In genomic region chr7:108598153-108598552, GRCh38 we compare ENCODE assay signal across 16 cellular contexts. TPM values are rescaled to one million over a fixed set of nuclear protein-coding genes. Genes with fewer than 3 reads are reported as not detected.
DNase-seq lines count a peak whose midpoint lies in the region; ATAC-seq and TF ChIP-seq lines count a peak whose summit lies in the region.
"Had no signal": no experiment of that assay in that cellular context is flagged by ENCODE, and none has a peak within 500 bp of the region (broad histone marks: within the 10 kb centered on the region; RNA-seq: fewer than 3 reads in every experiment).

No MANE protein-coding gene starts in this region.

- no peaks in the 10 kb centered on the region for H3K27me3 ChIP-seq in H7 (ENCODE audit: control insufficient read depth, insufficient read depth, low read length)
- no peaks in the 10 kb centered on the region for H3K27me3 ChIP-seq in gastroesophageal sphincter
- H3K27me3 ChIP-seq: gastrocnemius medialis had no signal

- H3K4me1 ChIP-seq in gastroesophageal sphincter = no peaks in the 10 kb centered on the region
- H3K4me1 ChIP-seq: gastrocnemius medialis had no signal

- 56 to 66% methylated on average over 2 of the region's 2 CpGs for WGBS in gastroesophageal sphincter (ENCODE audit: low coverage in 1 of 2), 2 donors

- DNase-seq in NCI-H1105 treated with DMSO at 0.1 percent for 48 hours (lab: John Stamatoyannopoulos, UW) = peak; percentile 47
- DNase-seq in NCI-H1105 (lab: John Stamatoyannopoulos, UW) = no peak
- peak; percentile 68 for DNase-seq in NCI-H345 (lab: John Stamatoyannopoulos, UW)
- DNase-seq in astrocyte of the hippocampus (ENCODE audit: low read depth, low spot score) = peak; percentile 33
- DNase-seq in retina = peak; percentile 82
- no peak for DNase-seq in H7
- DNase-seq: gastrocnemius medialis; H9; immature natural killer cell; stimulated activated CD4-positive, alpha-beta T cell treated with anti-CD3 and anti-CD28 coated beads, Interleukin-12 subunit alpha, Interleukin-12 subunit beta, amount 100 ng/mL, for 4 hours; stimulated activated naive CD8-positive, alpha-beta T cell treated with anti-CD3 and anti-CD28 coated beads, Interleukin-15, Interleukin-2, amounts not matched to agents 100 U/mL and 50 U/mL, for 24 hours; T-cell had no signal

- no peak for TF ChIP-seq EP300 in gastroesophageal sphincter (IDR thresholded peaks at IDR 0.05)

- ATAC-seq in GM19324 (IDR thresholded peaks at IDR 0.05; ENCODE audit: low FRiP score, unreplicated experiment) = no peak
- no peak for ATAC-seq in gastroesophageal sphincter
- ATAC-seq: gastrocnemius medialis; stimulated activated naive CD8-positive, alpha-beta T cell treated with anti-CD3 and anti-CD28 coated beads, Interleukin-15, Interleukin-2, amounts not matched to agents 100 U/mL and 50 U/mL, for 24 hours; T-cell; WTC11 had no signal

- TF ChIP-seq CTCF in gastroesophageal sphincter (IDR thresholded peaks at IDR 0.05) = no peak

- H3K4me3 ChIP-seq in H7 (ENCODE audit: insufficient read depth, low read depth, low read length) = no peak overlapping the region
- H3K4me3 ChIP-seq in gastroesophageal sphincter = no peak overlapping the region
- H3K4me3 ChIP-seq: gastrocnemius medialis had no signal

- H3K9me3 ChIP-seq in gastroesophageal sphincter = no peaks in the 10 kb centered on the region
- H3K9me3 ChIP-seq: gastrocnemius medialis had no signal

- H3K36me3 ChIP-seq in H7 (replicated peaks; ENCODE audit: control insufficient read depth, insufficient read depth, low read length) (no peaks in the 10 kb centered on the region), gastroesophageal sphincter (no peaks in the 10 kb centered on the region)
- H3K36me3 ChIP-seq: gastrocnemius medialis had no signal

- TF ChIP-seq POLR2A in gastroesophageal sphincter (IDR thresholded peaks at IDR 0.05) = no peak

- H3K27ac ChIP-seq in gastroesophageal sphincter = no peak overlapping the region
- H3K27ac ChIP-seq: C4-2B, gastrocnemius medialis had no signal

RNA-seq across cellular contexts. Expression of gene DNAJB9, which starts 28.5 kb away (rescaled TPM):
- 14.7 and 18.5 TPM in 2 replicates for total RNA-seq in H7 (2014; rRNA removed; shearing (Covaris generic))
- 10 to 100 TPM; 17.4 to 31.2 (median 24.4) TPM for total RNA-seq in gastroesophageal sphincter

RNA-seq across cellular contexts. Expression of gene THAP5, which starts 28.6 kb away (rescaled TPM):
- 11.9 and 15.6 TPM in 2 replicates for total RNA-seq in H7 (2014; rRNA removed; shearing (Covaris generic))
- total RNA-seq in gastroesophageal sphincter = 10 to 100 TPM; 30.8 to 41.7 (median 36.2) TPM

Comparison
In these comparisons a context has a peak if more than half of its experiments do, and no peak if none do; other contexts are left out.
1. DNase-seq: peak in NCI-H1105 treated with DMSO at 0.1 percent for 48 hours (single experiment), NCI-H345 (single experiment), astrocyte of the hippocampus (single experiment) and retina (single experiment); none in NCI-H1105 (single experiment) and H7 (single experiment).